Comparison of ENCODE assay signal across 10 cellular contexts in genomic region chr12:101792046-101792931, GRCh38. TPM values are rescaled to one million over a fixed set of nuclear protein-coding genes. Genes with fewer than 3 reads are reported as not detected.
DNase-seq lines count a peak whose midpoint lies in the region; ATAC-seq and TF ChIP-seq lines count a peak whose summit lies in the region.
"Had no signal": no experiment of that assay in that cellular context is flagged by ENCODE, and none has a peak within 500 bp of the region (broad histone marks: within the 10 kb centered on the region; RNA-seq: fewer than 3 reads in every experiment).

No MANE protein-coding gene starts in this region.

- intact Hi-C loops in activated CD8-positive, alpha-beta T cell treated with anti-CD3 and anti-CD28 coated beads for 36 hours (cut with micrococcal nuclease) = no loop called here
- intact Hi-C loops in heart right ventricle (cut with DNase I) = loop anchor here in 1 of 10 donors (5.0 kb wide), 1 partner anchor 35 kb away; no protein-coding TSS in a partner anchor
- intact Hi-C loops in ovary (cut with DNase I) = no loop called here

- H3K9me3 ChIP-seq in heart right ventricle (no peaks in the 10 kb centered on the region), ovary (no peaks in the 10 kb centered on the region)
- H3K9me3 ChIP-seq: thoracic aorta had no signal

- H3K4me1 Mint-ChIP-seq in activated naive CD4-positive, alpha-beta T cell treated with anti-CD3 and anti-CD28 coated beads, Interleukin-2, amount 10 ng/mL, durations not matched to agents 7 days and 5 days = peaks cover 48% of the 10 kb centered on the region
- peaks cover 45% of the 10 kb centered on the region for H3K4me1 Mint-ChIP-seq in activated CD8-positive, alpha-beta T cell treated with anti-CD3 and anti-CD28 coated beads for 36 hours (ENCODE audit: low read depth)
- H3K4me1 Mint-ChIP-seq in stimulated activated naive CD8-positive, alpha-beta T cell treated with anti-CD3 and anti-CD28 coated beads, Interleukin-15, amount 100 ng/mL, for 72 hours = peaks cover 54% of the 10 kb centered on the region
- H3K4me1 Mint-ChIP-seq: neural crest cell had no signal

- WGBS in heart right ventricle, 2 donors = 74 to 77% methylated on average over 6 of the region's 6 CpGs
- WGBS in ovary, 3 donors = 85 to 89% (median 87%) methylated on average over 6 of the region's 6 CpGs

- H3K4me3 ChIP-seq in heart right ventricle = no peak overlapping the region
- H3K4me3 ChIP-seq in ovary = no peak overlapping the region
- H3K4me3 ChIP-seq: thoracic aorta had no signal

- peaks cover 0 to 59% (median 9%) of the 10 kb centered on the region in 9 donors for H3K36me3 ChIP-seq in heart right ventricle
- no peaks in the 10 kb centered on the region for H3K36me3 ChIP-seq in ovary

- CTCF ChIA-PET in activated naive CD4-positive, alpha-beta T cell treated with anti-CD3 and anti-CD28 coated beads, Interleukin-2, amount 10 ng/mL, durations not matched to agents 7 days and 5 days (lab: Charles Lee) = interaction anchor here (0.9 to 5.2 kb wide), 10 partner anchors 8 to 43 kb away, joined by 3 to 65 read pairs (median 6); partner anchors contain the start of gene GNPTAB
- CTCF ChIA-PET in activated CD8-positive, alpha-beta T cell treated with anti-CD3 and anti-CD28 coated beads for 36 hours (lab: Charles Lee) = interaction anchor here (0.8 to 7.9 kb wide), 7 partner anchors 13 to 47 kb away, joined by 3 to 141 read pairs (median 34); partner anchors contain the start of gene GNPTAB

- POLR2A ChIA-PET in activated CD8-positive, alpha-beta T cell treated with anti-CD3 and anti-CD28 coated beads for 36 hours (lab: Charles Lee) = interaction anchor here (0.7 to 1.7 kb wide), 2 partner anchors 27 to 38 kb away, joined by 3 to 6 read pairs; partner anchors contain the start of gene GNPTAB

- no peak for DNase-seq in activated naive CD4-positive, alpha-beta T cell treated with anti-CD3 and anti-CD28 coated beads, Interleukin-2, amount 10 ng/mL, durations not matched to agents 7 days and 5 days
- DNase-seq in activated naive CD4-positive, alpha-beta T cell treated with anti-CD3 and anti-CD28 coated beads, Interleukin-2, amount 50 U/mL, for 16 hours = no peak
- DNase-seq in activated CD8-positive, alpha-beta T cell treated with anti-CD3 and anti-CD28 coated beads for 36 hours = no peak
- DNase-seq in heart right ventricle (no peak), NCI-H446 treated with DMSO at 0.1 percent for 48 hours (lab: John Stamatoyannopoulos, UW) (no peak), ovary (no peak)
- DNase-seq in stimulated activated naive CD8-positive, alpha-beta T cell treated with anti-CD3 and anti-CD28 coated beads, Interleukin-15, amount 100 ng/mL, for 72 hours = no peak

- peaks cover 0 to 26% (median 0%) of the 10 kb centered on the region in 9 donors for H3K4me1 ChIP-seq in heart right ventricle
- no peaks in the 10 kb centered on the region for H3K4me1 ChIP-seq in ovary (ENCODE audit: insufficient read depth)

- no peak for ATAC-seq in activated CD8-positive, alpha-beta T cell treated with anti-CD3 and anti-CD28 coated beads for 36 hours
- ATAC-seq in heart right ventricle = peak in 2 of 8 donors; percentile 44 to 57
- ATAC-seq in stimulated activated naive CD8-positive, alpha-beta T cell treated with anti-CD3 and anti-CD28 coated beads, Interleukin-15, amount 100 ng/mL, for 72 hours = no peak
- ATAC-seq in GM21529 (IDR thresholded peaks at IDR 0.05; ENCODE audit: unreplicated experiment) = no peak

- no peaks in the 10 kb centered on the region for H3K27me3 Mint-ChIP-seq in activated naive CD4-positive, alpha-beta T cell treated with anti-CD3 and anti-CD28 coated beads, Interleukin-2, amount 10 ng/mL, durations not matched to agents 7 days and 5 days
- H3K27me3 Mint-ChIP-seq in activated CD8-positive, alpha-beta T cell treated with anti-CD3 and anti-CD28 coated beads for 36 hours = no peaks in the 10 kb centered on the region
- no peaks in the 10 kb centered on the region for H3K27me3 Mint-ChIP-seq in stimulated activated naive CD8-positive, alpha-beta T cell treated with anti-CD3 and anti-CD28 coated beads, Interleukin-15, amount 100 ng/mL, for 72 hours

- peak overlapping the region; percentile 0 for H3K27ac Mint-ChIP-seq in activated naive CD4-positive, alpha-beta T cell treated with anti-CD3 and anti-CD28 coated beads, Interleukin-2, amount 10 ng/mL, durations not matched to agents 7 days and 5 days
- peak overlapping the region; percentile 83 for H3K27ac Mint-ChIP-seq in activated CD8-positive, alpha-beta T cell treated with anti-CD3 and anti-CD28 coated beads for 36 hours
- H3K27ac Mint-ChIP-seq in stimulated activated naive CD8-positive, alpha-beta T cell treated with anti-CD3 and anti-CD28 coated beads, Interleukin-15, amount 100 ng/mL, for 72 hours = peak overlapping the region; percentile 67 to 83

- H3K27me3 ChIP-seq in heart right ventricle (no peaks in the 10 kb centered on the region), ovary (no peaks in the 10 kb centered on the region)

- no peak for TF ChIP-seq EP300 in ovary (IDR thresholded peaks at IDR 0.05)

- H3K27ac ChIP-seq in heart right ventricle (peak overlapping the region in 1 of 10 donors; percentile 31), ovary (no peak overlapping the region)
- H3K27ac ChIP-seq: thoracic aorta had no signal

- H3K36me3 Mint-ChIP-seq in activated naive CD4-positive, alpha-beta T cell treated with anti-CD3 and anti-CD28 coated beads, Interleukin-2, amount 10 ng/mL, durations not matched to agents 7 days and 5 days = peaks cover 45% of the 10 kb centered on the region
- H3K36me3 Mint-ChIP-seq in activated CD8-positive, alpha-beta T cell treated with anti-CD3 and anti-CD28 coated beads for 36 hours (ENCODE audit: low read depth) = peaks cover 42% of the 10 kb centered on the region

- TF ChIP-seq CTCF in activated CD8-positive, alpha-beta T cell treated with anti-CD3 and anti-CD28 coated beads for 36 hours (IDR thresholded peaks at IDR 0.05) = no peak
- peak in 7 of 9 donors; percentile 14 to 53 (median 39) for TF ChIP-seq CTCF in heart right ventricle (IDR thresholded peaks at IDR 0.05)
- TF ChIP-seq CTCF in ovary (IDR thresholded peaks at IDR 0.05) = no peak

- TF ChIP-seq POLR2A in ovary (IDR thresholded peaks at IDR 0.05) = no peak

- H3K4me3 Mint-ChIP-seq in activated naive CD4-positive, alpha-beta T cell treated with anti-CD3 and anti-CD28 coated beads, Interleukin-2, amount 10 ng/mL, durations not matched to agents 7 days and 5 days = no peak overlapping the region
- no peak overlapping the region for H3K4me3 Mint-ChIP-seq in activated CD8-positive, alpha-beta T cell treated with anti-CD3 and anti-CD28 coated beads for 36 hours
- no peak overlapping the region for H3K4me3 Mint-ChIP-seq in stimulated activated naive CD8-positive, alpha-beta T cell treated with anti-CD3 and anti-CD28 coated beads, Interleukin-15, amount 100 ng/mL, for 72 hours
- H3K4me3 Mint-ChIP-seq: neural crest cell had no signal

- no peaks in the 10 kb centered on the region for H3K9me3 Mint-ChIP-seq in activated naive CD4-positive, alpha-beta T cell treated with anti-CD3 and anti-CD28 coated beads, Interleukin-2, amount 10 ng/mL, durations not matched to agents 7 days and 5 days
- no peaks in the 10 kb centered on the region for H3K9me3 Mint-ChIP-seq in activated CD8-positive, alpha-beta T cell treated with anti-CD3 and anti-CD28 coated beads for 36 hours
- no peaks in the 10 kb centered on the region for H3K9me3 Mint-ChIP-seq in stimulated activated naive CD8-positive, alpha-beta T cell treated with anti-CD3 and anti-CD28 coated beads, Interleukin-15, amount 100 ng/mL, for 72 hours
- H3K9me3 Mint-ChIP-seq: neural crest cell had no signal

RNA-seq across cellular contexts. Expression of gene GNPTAB, which starts 38.5 kb away (rescaled TPM):
- 10 to 100 TPM; 52.4 to 56.9 TPM for total RNA-seq in activated CD8-positive, alpha-beta T cell treated with anti-CD3 and anti-CD28 coated beads for 36 hours
- 10 to 100 TPM; 39.9 to 60.6 (median 49.0) TPM for total RNA-seq in heart right ventricle
- 10 to 100 TPM; 10.5 to 24.6 TPM for polyA plus RNA-seq in heart right ventricle
- 10 to 100 TPM; 10.3 to 24.2 (median 16.6) TPM for total RNA-seq in ovary
- polyA plus RNA-seq in ovary = 10 to 100 TPM in 1 of 2 donors, 1 to 10 TPM in 1; 7.1 to 23.3 TPM

RNA-seq across cellular contexts. Expression of gene SYCP3, which starts 53.0 kb away (rescaled TPM):
- total RNA-seq in activated CD8-positive, alpha-beta T cell treated with anti-CD3 and anti-CD28 coated beads for 36 hours = under 1 TPM; 0.09 to 0.36 TPM
- under 1 TPM in 1 of 10 donors, not detected in 9; 0.18 TPM for total RNA-seq in heart right ventricle
- polyA plus RNA-seq in heart right ventricle = under 1 TPM; 0.07 to 0.22 TPM
- total RNA-seq in ovary = not detected
- under 1 TPM; 0.07 to 0.31 TPM for polyA plus RNA-seq in ovary
- total RNA-seq: neural crest cell, thoracic aorta had no signal

Comparison
In these comparisons a context has a peak if more than half of its experiments do, and no peak if none do; other contexts are left out.
1. H3K27ac Mint-ChIP-seq: peak in every context shown above with its lines; median percentile 83 in activated CD8-positive, alpha-beta T cell treated with anti-CD3 and anti-CD28 coated beads for 36 hours; 75 in stimulated activated naive CD8-positive, alpha-beta T cell treated with anti-CD3 and anti-CD28 coated beads, Interleukin-15, amount 100 ng/mL, for 72 hours; 0 in activated naive CD4-positive, alpha-beta T cell treated with anti-CD3 and anti-CD28 coated beads, Interleukin-2, amount 10 ng/mL, durations not matched to agents 7 days and 5 days.
2. CTCF ChIP-seq: peak in heart right ventricle (7 of 9); none in activated CD8-positive, alpha-beta T cell treated with anti-CD3 and anti-CD28 coated beads for 36 hours (single experiment) and ovary (0 of 3).